ENCODE assay signal across 8 cellular contexts in genomic region chr17:48830840-48831548, GRCh38. TPM values are rescaled to one million over a fixed set of nuclear protein-coding genes. Genes with fewer than 3 reads are reported as not detected.
A peak's percentile ranks its signal among the peaks of the same experiment; 100 is the strongest.
DNase-seq lines count a peak whose midpoint lies in the region; ATAC-seq and TF ChIP-seq lines count a peak whose summit lies in the region.

A gene with protein sequence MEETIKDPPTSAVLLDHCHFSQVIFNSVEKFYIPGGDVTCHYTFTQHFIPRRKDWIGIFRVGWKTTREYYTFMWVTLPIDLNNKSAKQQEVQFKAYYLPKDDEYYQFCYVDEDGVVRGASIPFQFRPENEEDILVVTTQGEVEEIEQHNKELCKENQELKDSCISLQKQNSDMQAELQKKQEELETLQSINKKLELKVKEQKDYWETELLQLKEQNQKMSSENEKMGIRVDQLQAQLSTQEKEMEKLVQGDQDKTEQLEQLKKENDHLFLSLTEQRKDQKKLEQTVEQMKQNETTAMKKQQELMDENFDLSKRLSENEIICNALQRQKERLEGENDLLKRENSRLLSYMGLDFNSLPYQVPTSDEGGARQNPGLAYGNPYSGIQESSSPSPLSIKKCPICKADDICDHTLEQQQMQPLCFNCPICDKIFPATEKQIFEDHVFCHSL (plus strand): TSS chr17:48831035. CDS start chr17:48841708, 10,673 bp downstream.

- H3K4me3 ChIP-seq in ascending aorta: peak within 1 kb of the TSS; percentile 70 to 86
- H3K4me3 ChIP-seq in right cardiac atrium (ENCODE audit: low read length): peak within 1 kb of the TSS; percentile 83
- H3K4me3 ChIP-seq in aorta (ENCODE audit: low read length in 2 of 2): peak within 1 kb of the TSS; percentile 48 to 84

- H3K27ac ChIP-seq in ascending aorta: peak within 1 kb of the TSS; percentile 88 to 94
- peak within 1 kb of the TSS; percentile 97 for H3K27ac ChIP-seq in right cardiac atrium (ENCODE audit: low read length)
- H3K27ac ChIP-seq in aorta (ENCODE audit: low read depth in 1 of 2, low read length in 2 of 2): peak within 1 kb of the TSS in 1 of 2 donors; percentile 15

- H3K27me3 ChIP-seq in ascending aorta (no peaks in the 10 kb centered on the region), right cardiac atrium (ENCODE audit: control insufficient read depth, insufficient read depth) (no peaks in the 10 kb centered on the region), aorta (ENCODE audit: control insufficient read depth in 1 of 2, insufficient read depth in 2 of 2, low read length in 1 of 2) (no peaks in the 10 kb centered on the region)

- intact Hi-C loops in ascending aorta (cut with DNase I) (loop anchor here (2.0 kb wide), 1 partner anchor 62 kb away; the partner anchor contains the start of gene ATP5MC1), right cardiac atrium (cut with DNase I) (no loop called here), aorta (cut with DNase I) (no loop called here)

- peak; percentile 84 for ATAC-seq in GM18502 (IDR thresholded peaks at IDR 0.05; ENCODE audit: poor library complexity, unreplicated experiment)
- peak; percentile 75 for ATAC-seq in HG02970 (IDR thresholded peaks at IDR 0.05; ENCODE audit: low FRiP score, unreplicated experiment)
- ATAC-seq in right cardiac atrium: peak; percentile 98
- peak; percentile 99 for ATAC-seq in aorta (ENCODE audit: low FRiP score)

- WGBS in right cardiac atrium: under 1% methylated on average over 48 of the region's 48 CpGs
- 0% methylated on average over 48 of the region's 48 CpGs for WGBS in aorta, 2 donors

- DNase-seq in NCI-H2029 treated with DMSO at 0.1 percent for 48 hours (lab: John Stamatoyannopoulos, UW): peak; percentile 59
- DNase-seq in T-helper 22 cell (ENCODE audit: low read depth): peak; percentile 79
- DNase-seq in ascending aorta (ENCODE audit: low spot score in 2 of 2): peak; percentile 81 to 98
- DNase-seq in right cardiac atrium: peak; percentile 93 to 98 (median 97)
- peak; percentile 79 for DNase-seq in renal cortical epithelial cell (ENCODE audit: low read depth)
- peak; percentile 95 to 97 for DNase-seq in aorta

- H3K36me3 ChIP-seq in ascending aorta (no peaks in the 10 kb centered on the region), aorta (ENCODE audit: control insufficient read depth in 1 of 2, insufficient read depth in 2 of 2, low read length in 1 of 2) (no peaks in the 10 kb centered on the region)

- H3K9me3 ChIP-seq in ascending aorta (no peaks in the 10 kb centered on the region), right cardiac atrium (ENCODE audit: control insufficient read depth, low read length) (no peaks in the 10 kb centered on the region), aorta (ENCODE audit: control insufficient read depth, low read length) (no peaks in the 10 kb centered on the region)

- peak in 1 of 3 experiments; percentile 6 for TF ChIP-seq CTCF in ascending aorta (IDR thresholded peaks at IDR 0.05)

- H3K4me1 ChIP-seq in ascending aorta (peaks cover 9 to 23% of the 10 kb centered on the region in 2 donors), right cardiac atrium (ENCODE audit: control insufficient read depth, insufficient read depth, low read length) (peaks cover 19% of the 10 kb centered on the region), aorta (ENCODE audit: control insufficient read depth in 1 of 2, insufficient read depth in 2 of 2, low read length in 2 of 2) (peaks cover 0 to 10% of the 10 kb centered on the region in 2 donors)

RNA-seq across cellular contexts. Expression of the gene that starts here (rescaled TPM):
- total RNA-seq in ascending aorta (34.9 TPM), right cardiac atrium (100 to 1,000 TPM; 220 to 298 (median 281) TPM), renal cortical epithelial cell (32.8 and 62.6 TPM in 2 replicates), aorta (100 to 1,000 TPM; 164 to 171 TPM)
- polyA plus RNA-seq in right cardiac atrium (131 TPM), aorta (100 to 1,000 TPM in 1 of 2 donors, 10 to 100 TPM in 1; 80.3 to 149 TPM)
